8 cellular contexts compared by ENCODE assay signal in genomic region chr17:7043195-7043543, GRCh38. TPM values are rescaled to one million over a fixed set of nuclear protein-coding genes. Genes with fewer than 3 reads are reported as not detected.
DNase-seq lines count a peak whose midpoint lies in the region; ATAC-seq, FAIRE-seq and TF ChIP-seq lines count a peak whose summit lies in the region.

No MANE protein-coding gene starts in this region.

- H3K27me3 ChIP-seq in CD8-positive, alpha-beta T cell (ENCODE audit: insufficient read depth, low read length) = no peaks in the 10 kb centered on the region
- peaks cover 0 to 4% (median 0%) of the 10 kb centered on the region in 4 donors for H3K27me3 ChIP-seq in pancreas

- H3K4me1 ChIP-seq in CD8-positive, alpha-beta T cell (ENCODE audit: insufficient read depth, low read length) = peaks cover 35% of the 10 kb centered on the region
- H3K4me1 ChIP-seq in pancreas = peaks cover 0 to 19% (median 15%) of the 10 kb centered on the region in 3 donors

- no peaks in the 10 kb centered on the region for H3K36me3 Mint-ChIP-seq in CD8-positive, alpha-beta T cell
- no peaks in the 10 kb centered on the region for H3K36me3 Mint-ChIP-seq in activated B cell treated with CpG ODN at 0.5 μM for 24 hours (ENCODE audit: low read depth)

- H3K4me3 ChIP-seq in CD8-positive, alpha-beta T cell (ENCODE audit: low read depth, low read length) = peak overlapping the region; percentile 47
- H3K4me3 ChIP-seq in pancreas = peak overlapping the region; percentile 23 to 44 (median 30)

- H3K4me1 Mint-ChIP-seq in CD8-positive, alpha-beta T cell (ENCODE audit: low read depth) = peaks cover 46% of the 10 kb centered on the region
- peaks cover 56% of the 10 kb centered on the region for H3K4me1 Mint-ChIP-seq in activated B cell treated with CpG ODN at 0.5 μM for 24 hours

- peak overlapping the region; percentile 82 for H3K4me3 Mint-ChIP-seq in CD8-positive, alpha-beta T cell
- H3K4me3 Mint-ChIP-seq in activated B cell treated with CpG ODN at 0.5 μM for 24 hours = peak overlapping the region; percentile 74

- DNase-seq in CD8-positive, alpha-beta T cell = no peak
- DNase-seq in activated B cell treated with CpG ODN at 0.5 μM for 24 hours (no peak), Right ventricle myocardium superior (peak; percentile 56), pancreas (peak in 1 of 6 donors; percentile 74), NCI-H146 treated with DMSO at 0.1 percent for 48 hours (lab: John Stamatoyannopoulos, UW; ENCODE audit: unreplicated experiment) (no peak), NCI-H446 treated with DMSO at 0.1 percent for 48 hours (lab: John Stamatoyannopoulos, UW) (no peak), NCI-H2227 (lab: John Stamatoyannopoulos, UW; ENCODE audit: unreplicated experiment) (no peak)
- no peak for DNase-seq in activated CD8-positive, alpha-beta memory T cell treated with anti-CD3 and anti-CD28 coated beads, Interleukin-2, amount 50 U/mL, for 4 hours

- no peak for TF ChIP-seq CTCF in CD8-positive, alpha-beta T cell (IDR thresholded peaks at IDR 0.05)
- TF ChIP-seq CTCF in activated B cell treated with CpG ODN at 0.5 μM for 24 hours (IDR thresholded peaks at IDR 0.05) = no peak
- no peak for TF ChIP-seq CTCF in pancreas (IDR thresholded peaks at IDR 0.05)

- H3K27me3 Mint-ChIP-seq in CD8-positive, alpha-beta T cell (ENCODE audit: low read depth) = no peaks in the 10 kb centered on the region
- no peaks in the 10 kb centered on the region for H3K27me3 Mint-ChIP-seq in activated B cell treated with CpG ODN at 0.5 μM for 24 hours

- H3K9me3 Mint-ChIP-seq in CD8-positive, alpha-beta T cell = no peaks in the 10 kb centered on the region
- no peaks in the 10 kb centered on the region for H3K9me3 Mint-ChIP-seq in activated B cell treated with CpG ODN at 0.5 μM for 24 hours

- intact Hi-C loops in CD8-positive, alpha-beta T cell (cut with DNase I, micrococcal nuclease) = loop anchor here (1.0 to 10.0 kb wide), 6 partner anchors 8 to 542 kb away; partner anchors contain the start of genes BCL6B (in 1 of the 2) and MPDU1 (in 1 of the 2)
- intact Hi-C loops in activated B cell treated with CpG ODN at 0.5 μM for 24 hours (cut with micrococcal nuclease) (loop anchor here (1.0 to 10.0 kb wide), 2 partner anchors 8 to 542 kb away; partner anchors contain the start of gene MPDU1), Right ventricle myocardium superior (cut with DNase I) (no loop called here), pancreas (cut with DNase I) (loop anchor here in 1 of 3 donors (10.0 kb wide), 1 partner anchor 252 kb away; the partner anchor contains the start of gene YBX2)

- no peak for FAIRE-seq in pancreas (lab: Jason Lieb, UNC)

- POLR2A ChIA-PET in CD8-positive, alpha-beta T cell (lab: Charles Lee) = interaction anchor here (1.7 kb wide), 1 partner anchor 20 kb away, joined by 4 read pairs; the partner anchor contains the start of gene BCL6B
- POLR2A ChIA-PET in activated B cell treated with CpG ODN at 0.5 μM for 24 hours (lab: Charles Lee) = interaction anchor here (0.6 to 4.7 kb wide), 8 partner anchors 7 to 644 kb away, joined by 3 to 56 read pairs (median 6); partner anchors contain the start of genes SLC16A13 and TP53

- H3K36me3 ChIP-seq in CD8-positive, alpha-beta T cell (ENCODE audit: insufficient read depth, low read length) = no peaks in the 10 kb centered on the region
- H3K36me3 ChIP-seq in pancreas = no peaks in the 10 kb centered on the region

- CTCF ChIA-PET in CD8-positive, alpha-beta T cell (lab: Charles Lee) = interaction anchor here (0.6 to 6.3 kb wide), 6 partner anchors 10 to 255 kb away, joined by 3 to 53 read pairs (median 16); partner anchors contain the start of genes ASGR1 and BCL6B
- CTCF ChIA-PET in activated B cell treated with CpG ODN at 0.5 μM for 24 hours (lab: Charles Lee) = interaction anchor here (1.0 to 1.1 kb wide), 2 partner anchors 93 to 201 kb away, joined by 3 to 7 read pairs; no protein-coding TSS in a partner anchor

- 16 to 19% methylated on average over 25 of the region's 25 CpGs for WGBS in pancreas, 2 donors

- H3K27ac Mint-ChIP-seq in CD8-positive, alpha-beta T cell = peak overlapping the region; percentile 71
- H3K27ac Mint-ChIP-seq in activated B cell treated with CpG ODN at 0.5 μM for 24 hours = no peak overlapping the region

- no peaks in the 10 kb centered on the region for H3K9me3 ChIP-seq in CD8-positive, alpha-beta T cell (ENCODE audit: low read length)
- H3K9me3 ChIP-seq in pancreas = no peaks in the 10 kb centered on the region

- no peak overlapping the region for H3K27ac ChIP-seq in CD8-positive, alpha-beta T cell (ENCODE audit: low read depth, low read length)
- H3K27ac ChIP-seq in pancreas = peak overlapping the region in 2 of 4 donors; percentile 24 to 32

- ATAC-seq in CD8-positive, alpha-beta T cell = peak; percentile 4
- ATAC-seq in activated B cell treated with CpG ODN at 0.5 μM for 24 hours (ENCODE audit: low read depth) (peak; percentile 3), Right ventricle myocardium superior (ENCODE audit: poor library complexity) (peak; percentile 33), pancreas (peak in 3 of 4 donors; percentile 2 to 5 (median 4))

RNA-seq across cellular contexts. Expression of gene SLC16A11, which starts 0.7 kb away (rescaled TPM):
- total RNA-seq in CD8-positive, alpha-beta T cell = 1 to 10 TPM; 1.2 to 1.3 TPM
- total RNA-seq in activated B cell treated with CpG ODN at 0.5 μM for 24 hours = 3.6 and 4.2 TPM in 2 replicates
- 0.56 TPM for total RNA-seq in Right ventricle myocardium superior
- total RNA-seq in pancreas = 1 to 10 TPM in 5 of 6 donors, under 1 TPM in 1; 0.61 to 4.3 (median 2.6) TPM
- 10 to 100 TPM in 1 of 2 donors, 1 to 10 TPM in 1; 7.5 to 17.3 TPM for polyA plus RNA-seq in pancreas

RNA-seq across cellular contexts. Expression of gene SLC16A13, which starts 7.4 kb away (rescaled TPM):
- total RNA-seq in CD8-positive, alpha-beta T cell = 1 to 10 TPM; 1.8 to 1.9 TPM
- total RNA-seq in activated B cell treated with CpG ODN at 0.5 μM for 24 hours (10.4 and 11.8 TPM in 2 replicates), Right ventricle myocardium superior (1.6 TPM), pancreas (1 to 10 TPM in 4 of 6 donors, under 1 TPM in 2; 0.74 to 2.5 (median 1.2) TPM)
- 1 to 10 TPM; 1.4 to 3.0 TPM for polyA plus RNA-seq in pancreas

RNA-seq across cellular contexts. Expression of gene BCL6B, which starts 20.3 kb away (rescaled TPM):
- not detected for total RNA-seq in CD8-positive, alpha-beta T cell
- total RNA-seq in activated B cell treated with CpG ODN at 0.5 μM for 24 hours (0.31 and 0.88 TPM in 2 replicates), Right ventricle myocardium superior (12.6 TPM), pancreas (1 to 10 TPM; 1.3 to 2.8 (median 2.0) TPM)
- polyA plus RNA-seq in pancreas = 1 to 10 TPM; 2.4 to 3.8 TPM

RNA-seq across cellular contexts. Expression of gene RNASEK, which starts 30.7 kb away (rescaled TPM):
- total RNA-seq in CD8-positive, alpha-beta T cell = 100 to 1,000 TPM in 1 of 2 experiments, 10 to 100 TPM in 1; 96.3 to 101 TPM
- total RNA-seq in activated B cell treated with CpG ODN at 0.5 μM for 24 hours (130 and 140 TPM in 2 replicates), Right ventricle myocardium superior (159 TPM), pancreas (100 to 1,000 TPM in 1 of 6 donors, 10 to 100 TPM in 5; 49.3 to 107 (median 73.4) TPM)
- polyA plus RNA-seq in pancreas = 100 to 1,000 TPM; 164 to 323 TPM

RNA-seq across cellular contexts. Expression of gene CLEC10A, which starts 36.9 kb away (rescaled TPM):
- total RNA-seq in CD8-positive, alpha-beta T cell = not detected
- not detected in 2 replicates for total RNA-seq in activated B cell treated with CpG ODN at 0.5 μM for 24 hours
- 5.0 TPM for total RNA-seq in Right ventricle myocardium superior
- 1 to 10 TPM in 3 of 6 donors, under 1 TPM in 2, not detected in 1; 0.28 to 3.6 (median 2.6) TPM for total RNA-seq in pancreas
- 1 to 10 TPM in 1 of 2 donors, under 1 TPM in 1; 0.80 to 1.3 TPM for polyA plus RNA-seq in pancreas
